ENCODE assay signal across 8 cellular contexts in genomic region chrX:120769576-120770341, GRCh38.
DNase-seq lines count a peak whose midpoint lies in the region; ATAC-seq and TF ChIP-seq lines count a peak whose summit lies in the region.

No MANE protein-coding gene starts in this region.

- H3K27me3 Mint-ChIP-seq in neural crest cell (ENCODE audit: low read depth) = no peaks in the 10 kb centered on the region

- no peak for ATAC-seq in HG03457 (IDR thresholded peaks at IDR 0.05; ENCODE audit: unreplicated experiment)
- ATAC-seq in HG03039 (IDR thresholded peaks at IDR 0.05; ENCODE audit: unreplicated experiment) = no peak

- TF ChIP-seq CTCF in GM12875 (IDR thresholded peaks at IDR 0.05; ENCODE audit: borderline replicate concordance, insufficient read depth, low read depth, low read length) (peak; percentile 37; the same call in 1 of the 2 replicates), neural crest cell (conservative IDR thresholded peaks at IDR 0.05) (peak; percentile 56)

- no peak overlapping the region for H3K4me3 ChIP-seq in GM12875 (ENCODE audit: low read depth, low read length)

- no peaks in the 10 kb centered on the region for H3K36me3 Mint-ChIP-seq in neural crest cell (ENCODE audit: low read depth)

- peaks cover 4% of the 10 kb centered on the region for H3K9me3 Mint-ChIP-seq in neural crest cell

- H3K27ac Mint-ChIP-seq in neural crest cell (ENCODE audit: unreplicated experiment) = no peak overlapping the region

- peaks cover 7% of the 10 kb centered on the region for H3K4me1 Mint-ChIP-seq in neural crest cell

- no peak overlapping the region for H3K4me3 Mint-ChIP-seq in neural crest cell

- DNase-seq in AG08395 (ENCODE audit: low spot score) (peak; percentile 47), NCI-H2196 (lab: John Stamatoyannopoulos, UW; ENCODE audit: unreplicated experiment) (peak; percentile 59), cerebellar cortex (ENCODE audit: low spot score) (peak; percentile 8), neural crest cell (ENCODE audit: low read depth, low spot score) (no peak)
- DNase-seq in effector CD4-positive, alpha-beta T cell = no peak

Comparison
In these comparisons a context has a peak if more than half of its experiments do, and no peak if none do; other contexts are left out.
1. DNase-seq: peak in AG08395 (single experiment), NCI-H2196 (single experiment) and cerebellar cortex (single experiment); none in neural crest cell (single experiment) and effector CD4-positive, alpha-beta T cell (single experiment).